Comparison of ENCODE assay signal across 18 cellular contexts in the genomic region with DNA sequence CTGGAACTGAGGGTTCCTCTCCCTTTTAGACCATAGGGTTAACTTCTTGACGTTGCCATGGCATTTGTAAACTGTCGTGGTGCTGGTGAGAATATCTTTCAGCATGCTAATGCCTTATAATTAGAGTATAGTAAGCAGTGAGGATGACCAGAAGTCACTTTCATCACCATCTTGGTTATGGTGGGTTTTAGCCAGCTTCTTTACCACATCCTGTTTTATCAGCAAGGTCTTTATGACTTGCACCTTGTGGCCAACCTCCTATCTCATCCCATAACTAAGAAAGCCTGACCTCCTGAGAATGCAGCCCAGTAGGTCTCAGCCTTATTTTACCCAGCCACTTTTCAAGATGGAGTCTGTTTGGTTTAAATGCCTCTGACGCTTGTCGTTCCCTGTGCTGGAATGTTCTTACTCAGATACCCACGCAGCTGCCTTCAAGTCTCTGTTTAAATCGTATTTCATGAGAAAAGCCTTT. TPM values are rescaled to one million over a fixed set of nuclear protein-coding genes. Genes with fewer than 3 reads are reported as not detected.
DNase-seq lines count a peak whose midpoint lies in the region; ATAC-seq, FAIRE-seq and TF ChIP-seq lines count a peak whose summit lies in the region.
"Had no signal": no experiment of that assay in that cellular context is flagged by ENCODE, and none has a peak within 500 bp of the region (broad histone marks: within the 10 kb centered on the region; RNA-seq: fewer than 3 reads in every experiment).

No MANE protein-coding gene starts in this region.

- peak; percentile 51 for FAIRE-seq in K562 (lab: Jason Lieb, UNC)
- FAIRE-seq: GM12892, GM19239 had no signal

- TF ChIP-seq POLR2A in IMR-90 (IDR thresholded peaks at IDR 0.05; ENCODE audit: low read depth, low read length) = no peak
- TF ChIP-seq POLR2A in K562 (conservative IDR thresholded peaks at IDR 0.05) = no peak

- peak; percentile 13 for DNase-seq in EH (ENCODE audit: low read depth)
- DNase-seq in IMR-90 = peak; percentile 14
- peak; percentile 75 for DNase-seq in OCI-M1 (lab: John Stamatoyannopoulos, UW)
- peak in 1 of 4 experiments; percentile 28 for DNase-seq in K562 (ENCODE audit: extremely low read depth in 1 of 4, low spot score in 3 of 4)
- DNase-seq in NCI-H1694 (lab: John Stamatoyannopoulos, UW) = no peak
- DNase-seq in T1000 (lab: John Stamatoyannopoulos, UW) = no peak
- no peak for DNase-seq in activated CD4-positive, alpha-beta T cell treated with anti-CD3 and anti-CD28 coated beads, Interleukin-2, amount 50 U/mL, for 48 hours
- DNase-seq: ACHN; Calu3; CD4-positive, alpha-beta T cell; NCI-H1092 treated with DMSO at 0.1 percent for 48 hours; NCI-H1694 treated with DMSO at 0.1 percent for 48 hours; NCI-H446 treated with DMSO at 0.1 percent for 48 hours; NCI-H748 treated with DMSO at 0.1 percent for 48 hours; T-cell had no signal

- no peak overlapping the region for H2BK20ac ChIP-seq in IMR-90 (ENCODE audit: low read depth, low read length)

- no peak overlapping the region for H3K18ac ChIP-seq in IMR-90 (ENCODE audit: low read depth, low read length)

- TF ChIP-seq CTCF in IMR-90 (conservative IDR thresholded peaks at IDR 0.05; ENCODE audit: low read depth, low read length) (no peak), K562 (IDR thresholded peaks at IDR 0.05 in 2 of 3, conservative IDR thresholded peaks at IDR 0.05 in 1 of 3; ENCODE audit: insufficient read depth in 2 of 3, low read depth in 1 of 3, low read length in 3 of 3) (no peak)

- H2BK5ac ChIP-seq in IMR-90 (ENCODE audit: low read depth, low read length, poor library complexity, severe bottlenecking) = no peak overlapping the region

- no peak overlapping the region for H3K14ac ChIP-seq in IMR-90 (replicated peaks; ENCODE audit: low read depth, low read length)

- no peak overlapping the region for H3K4ac ChIP-seq in IMR-90 (ENCODE audit: low read depth, low read length)

- no peak for TF ChIP-seq EP300 in K562 (IDR thresholded peaks at IDR 0.05; ENCODE audit: low read length)

- H3K4me1 ChIP-seq in IMR-90 (ENCODE audit: control insufficient read depth, insufficient read depth, low read length) (peaks cover 3% of the 10 kb centered on the region), K562 (replicated peaks in 1 of 2; ENCODE audit: control insufficient read depth in 2 of 2, insufficient read depth in 2 of 2, low read length in 2 of 2) (peaks cover 0 to 10% of the 10 kb centered on the region in 2 experiments; a peak in 1 of 5 replicates)

- no peak for TF ChIP-seq RAD21 in IMR-90 (IDR thresholded peaks at IDR 0.05; ENCODE audit: low read length)
- TF ChIP-seq RAD21 in K562 (CRISPR knock-in tag; conservative IDR thresholded peaks at IDR 0.05 in 1 of 2, IDR thresholded peaks at IDR 0.05 in 1 of 2) = no peak

- no peak overlapping the region for H4K91ac ChIP-seq in IMR-90 (ENCODE audit: insufficient read depth, low read depth, low read length)

- H3K4me3 ChIP-seq in IMR-90 (ENCODE audit: insufficient read depth, low read depth, low read length) = no peak overlapping the region
- no peak overlapping the region for H3K4me3 ChIP-seq in K562

- H3K9me1 ChIP-seq in IMR-90 (ENCODE audit: insufficient read depth, low read length) (no peaks in the 10 kb centered on the region), K562 (ENCODE audit: control insufficient read depth, insufficient read depth, low read length) (no peaks in the 10 kb centered on the region)

- dilution Hi-C loops in IMR-90 (cut with HindIII; ENCODE audit: low sequenced_read_pairs, unreplicated experiment) = no loop called here

- WGBS in IMR-90 (ENCODE audit: extremely low coverage in 2 of 2, insufficient read length in 1 of 2), 2 experiments = 100% methylated on average over 1 of the region's 6 CpGs; no CpG with 5 or more reads in 1 of the 2 experiments
- 38% methylated on average over 6 of the region's 6 CpGs for WGBS in K562 (ENCODE audit: insufficient coverage, low coverage, missing lambda C conversion rate)

- H3K9ac ChIP-seq in IMR-90 (ENCODE audit: low read depth, low read length) (no peak overlapping the region), K562 (ENCODE audit: insufficient read depth in 1 of 2, low read depth in 2 of 2, low read length in 2 of 2) (no peak overlapping the region)

- no peaks in the 10 kb centered on the region for H3K27me3 ChIP-seq in IMR-90 (ENCODE audit: control insufficient read depth, insufficient read depth, low read length)
- H3K27me3 ChIP-seq in K562 (ENCODE audit: control insufficient read depth in 2 of 2, insufficient read depth in 2 of 2, low read length in 2 of 2) = no peaks in the 10 kb centered on the region

- CTCF ChIA-PET in IMR-90 (lab: Yijun Ruan, JAX) = no interaction called here
- CTCF ChIA-PET in K562 (lab: Yijun Ruan, JAX; ENCODE audit: low intra/inter-chr PET ratio) = no interaction called here

- H4K8ac ChIP-seq in IMR-90 (ENCODE audit: low read depth in 2 of 2, low read length in 2 of 2) = no peak overlapping the region

- H4K20me1 ChIP-seq in IMR-90 (ENCODE audit: insufficient read depth, low read length) (no peaks in the 10 kb centered on the region), K562 (replicated peaks; ENCODE audit: control insufficient read depth, insufficient read depth, low read length) (no peaks in the 10 kb centered on the region)

- H2BK15ac ChIP-seq in IMR-90 (ENCODE audit: low read depth, low read length) = no peak overlapping the region

- ATAC-seq in IMR-90 (ENCODE audit: low read depth) = no peak
- peak; percentile 49 for ATAC-seq in K562
- ATAC-seq in HG02884 (IDR thresholded peaks at IDR 0.05; ENCODE audit: unreplicated experiment) = no peak
- ATAC-seq: T-cell had no signal

- POLR2A ChIA-PET in IMR-90 (lab: Charles Lee; ENCODE audit: unreplicated experiment) (no interaction called here), K562 (lab: Yijun Ruan, JAX) (no interaction called here)

- intact Hi-C loops in IMR-90 (cut with micrococcal nuclease) (no loop called here), K562 (cut with micrococcal nuclease) (no loop called here)

- no peak overlapping the region for H3K23ac ChIP-seq in IMR-90 (ENCODE audit: low read depth, low read length)

- no peaks in the 10 kb centered on the region for H3K9me3 ChIP-seq in IMR-90 (ENCODE audit: control insufficient read depth, insufficient read depth, low read length)
- no peaks in the 10 kb centered on the region for H3K9me3 ChIP-seq in K562 (replicated peaks; ENCODE audit: control insufficient read depth, insufficient read depth, low read depth, low read length)

- H3K36me3 ChIP-seq in IMR-90 (ENCODE audit: control insufficient read depth, insufficient read depth, low read length) = no peaks in the 10 kb centered on the region
- no peaks in the 10 kb centered on the region for H3K36me3 ChIP-seq in K562 (ENCODE audit: control insufficient read depth, insufficient read depth, low read length)

- H2BK120ac ChIP-seq in IMR-90 (ENCODE audit: low read depth, low read length) = no peak overlapping the region

- BruUV-seq in IMR-90 (replicated peaks; lab: Mats Ljungman, UMichigan) (no TSS peak), K562 (replicated peaks; lab: Mats Ljungman, UMichigan) (no TSS peak)

- no peaks in the 10 kb centered on the region for H3K79me2 ChIP-seq in K562 (ENCODE audit: control insufficient read depth, insufficient read depth, low read length)

- H2AK5ac ChIP-seq in IMR-90 (ENCODE audit: low read depth, low read length) = no peak overlapping the region

- in situ Hi-C loops in IMR-90 (cut with MboI; ENCODE audit: low sequenced_read_pairs) = no loop called here
- in situ Hi-C loops in K562 (cut with MboI) = no loop called here

- H2AFZ ChIP-seq in IMR-90 (replicated peaks; ENCODE audit: low read length, poor library complexity) (no peak overlapping the region), K562 (ENCODE audit: low read depth, low read length) (peak overlapping the region; percentile 43)

- H2AK9ac ChIP-seq in IMR-90 (replicated peaks; ENCODE audit: low read depth, low read length, poor library complexity) = no peak overlapping the region

- H4K5ac ChIP-seq in IMR-90 (ENCODE audit: low read depth, low read length) = no peak overlapping the region

- no peak overlapping the region for H3K27ac ChIP-seq in IMR-90 (ENCODE audit: insufficient read depth, low read length)
- H3K27ac ChIP-seq in K562 (ENCODE audit: extremely low read depth, low read depth, low read length) = no peak overlapping the region

- H3K4me2 ChIP-seq in IMR-90 (ENCODE audit: low read depth, low read length) (no peak overlapping the region), K562 (ENCODE audit: insufficient read depth, low read length) (peak overlapping the region; percentile 9; the same call in 1 of the 2 replicates)

- H3K56ac ChIP-seq in IMR-90 (ENCODE audit: extremely low read depth, insufficient read depth, low read length) = no peak overlapping the region

- no peaks in the 10 kb centered on the region for H3K79me1 ChIP-seq in IMR-90 (ENCODE audit: low read depth in 1 of 2, low read length in 2 of 2)

TF ChIP-seq in IMR-90, 13 proteins besides CTCF, POLR2A, EP300 and RAD21 (continues in another document):
- TF ChIP-seq BHLHE40 (IDR thresholded peaks at IDR 0.05; ENCODE audit: low read depth, low read length) (no peak), CHD1 (IDR thresholded peaks at IDR 0.05; ENCODE audit: low read depth, low read length) (no peak)

TF ChIP-seq in K562, 482 proteins besides CTCF, POLR2A, EP300 and RAD21 (continues in another document):
- TF ChIP-seq PTTG1 (tag; IDR thresholded peaks at IDR 0.05; ENCODE audit: low read depth) (peak; percentile 66; the same call in 1 of the 2 replicates), ZNF134 (CRISPR knock-in tag; conservative IDR thresholded peaks at IDR 0.05) (no peak)

RNA-seq across cellular contexts. Expression of a gene that starts 44.2 kb away (rescaled TPM):
- total RNA-seq in IMR-90 (2012; rRNA removed) (10.0 and 15.8 TPM in 2 replicates), K562 (2014; rRNA removed) (4.6 and 4.7 TPM in 2 replicates), K562 (2014; rRNA removed; fragmentation: Illumina TruSeq; extraction: Trizol) (8.2 and 9.4 TPM in 2 replicates), K562 (2015; rRNA removed; fragmentation: Illumina TruSeq; extraction: Trizol) (6.8 and 7.3 TPM in 2 replicates), K562 (2021) (5.9 and 6.1 TPM in 2 replicates)
- polyA plus RNA-seq in IMR-90 (2012; rRNA removed) (3.4 and 4.9 TPM in 2 replicates), K562 (2011; rRNA removed) (11.9 and 14.9 TPM in 2 replicates), K562 (2014; fragmentation: Illumina TruSeq; extraction: Trizol) (7.2 and 8.3 TPM in 2 replicates), K562 (2014; fragmentation: Nextera tagmentation; extraction: Ambion mirVana) (1 to 10 TPM; 2.3 to 2.7 TPM), K562 (2014; rRNA removed) (5.8 TPM in 2 replicates)
- 0.44 and 0.78 TPM in 2 replicates for polyA plus RNA-seq in IMR-90 (2012; cell fraction: cytosol; rRNA removed)
- 0.24 and 3.0 TPM in 2 replicates for polyA plus RNA-seq in IMR-90 (2012; cell fraction: nucleus; rRNA removed; ENCODE audit: low replicate concordance)
- 2.8 and 10.1 TPM in 2 replicates for total RNA-seq in K562 (2011; cell fraction: chromatin; rRNA removed; ENCODE audit: low replicate concordance)
- total RNA-seq in K562 (2011; cell fraction: nucleolus; rRNA removed) = 3.0 and 3.3 TPM in 2 replicates
- total RNA-seq in K562 (2011; cell fraction: nucleoplasm; rRNA removed) = 5.6 and 11.4 TPM in 2 replicates
- 1.7 and 4.6 TPM in 2 replicates for polyA plus RNA-seq in K562 (2011; cell fraction: cytosol; rRNA removed)
- polyA plus RNA-seq in K562 (2011; cell fraction: nucleus; rRNA removed) = 4.9 and 7.6 TPM in 2 replicates
- polyA plus RNA-seq in K562 (2012) = 4.8 and 5.1 TPM in 2 replicates
- 8.2 and 8.8 TPM in 2 replicates for polyA minus RNA-seq in K562 (2011; rRNA and poly(A)+ RNA removed)
- 3.1 and 3.5 TPM in 2 replicates for polyA minus RNA-seq in K562 (2011; cell fraction: cytosol; rRNA and poly(A)+ RNA removed)
- polyA minus RNA-seq in K562 (2011; cell fraction: nucleus; rRNA and poly(A)+ RNA removed) = 3.9 and 9.2 TPM in 2 replicates

Comparison
In these comparisons a context has a peak if more than half of its experiments do, and no peak if none do; other contexts are left out.
1. DNase-seq: peak in EH (single experiment), IMR-90 (single experiment) and OCI-M1 (single experiment); none in NCI-H1694 (single experiment), T1000 (single experiment) and activated CD4-positive, alpha-beta T cell treated with anti-CD3 and anti-CD28 coated beads, Interleukin-2, amount 50 U/mL, for 48 hours (0 of 2).